Comparison of ENCODE assay signal across 6 cellular contexts in the genomic region with DNA sequence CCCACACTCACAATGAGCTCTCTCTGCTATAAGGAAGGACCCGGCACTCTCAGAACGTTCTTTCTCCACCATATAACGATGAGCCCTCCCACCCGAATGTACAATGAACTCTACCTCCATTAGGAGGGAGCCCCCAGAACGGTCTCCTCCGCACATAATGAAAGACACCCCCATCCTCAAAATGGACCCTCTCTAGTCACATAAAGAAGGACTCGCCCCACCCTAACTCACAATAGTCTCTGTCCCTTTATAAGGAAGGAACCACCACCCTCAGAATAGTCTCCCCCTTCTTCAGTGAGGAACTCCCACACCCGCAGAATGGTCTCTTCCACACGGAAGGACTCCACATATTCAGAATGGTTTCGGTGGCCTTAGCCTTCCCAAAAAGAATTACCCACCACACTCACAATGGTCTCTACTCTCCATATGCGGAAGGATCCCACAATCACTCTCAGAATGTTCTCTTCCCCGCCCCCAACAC. TPM values are rescaled to one million over a fixed set of nuclear protein-coding genes. Genes with fewer than 3 reads are reported as not detected.
DNase-seq lines count a peak whose midpoint lies in the region; TF ChIP-seq lines count a peak whose summit lies in the region.

No MANE protein-coding gene starts in this region.

- CTCF ChIA-PET in BJ (lab: Yijun Ruan, JAX), result interaction anchor here (1.2 to 1.6 kb wide), 2 partner anchors 19 to 20 kb away, joined by 3 read pairs; no protein-coding TSS in a partner anchor

- no peaks in the 10 kb centered on the region for H3K27me3 ChIP-seq in BJ (ENCODE audit: control insufficient read depth, insufficient read depth, low read length)
- H3K27me3 ChIP-seq in suprapubic skin, result no peaks in the 10 kb centered on the region

- TF ChIP-seq POLR2A in suprapubic skin (IDR thresholded peaks at IDR 0.05), result no peak

- peaks cover 18% of the 10 kb centered on the region for H3K4me1 ChIP-seq in suprapubic skin

- 38% methylated on average over 12 of the region's 12 CpGs for WGBS in suprapubic skin

- TF ChIP-seq EP300 in suprapubic skin (IDR thresholded peaks at IDR 0.05), result no peak

- TF ChIP-seq CTCF in BJ (IDR thresholded peaks at IDR 0.05; ENCODE audit: insufficient read depth, low read depth, low read length), result no peak
- no peak for TF ChIP-seq CTCF in suprapubic skin (IDR thresholded peaks at IDR 0.05)

- H3K36me3 ChIP-seq in BJ (ENCODE audit: control insufficient read depth, insufficient read depth, low read length) (peaks cover 3% of the 10 kb centered on the region), suprapubic skin (peaks cover 8% of the 10 kb centered on the region)

- no peak for DNase-seq in BJ (ENCODE audit: low read depth)
- peak; percentile 48 for DNase-seq in NAMALWA (ENCODE audit: low spot score)
- peak; percentile 42 for DNase-seq in fibroblast of peridontal ligament (ENCODE audit: extremely low read depth)
- DNase-seq in suprapubic skin (ENCODE audit: low spot score in 2 of 2), result no peak
- DNase-seq in stimulated activated naive CD4-positive, alpha-beta T cell (lab: John Stamatoyannopoulos, UW), result no peak
- DNase-seq in stimulated activated CD4-positive, alpha-beta T cell treated with anti-CD3 and anti-CD28 coated beads, Interleukin-4, amount 100 ng/mL, for 4 hours, result no peak

- POLR2A ChIA-PET in BJ (lab: Charles Lee), result no interaction called here

- peak overlapping the region; percentile 84 for H3K27ac ChIP-seq in suprapubic skin

- H3K9me3 ChIP-seq in suprapubic skin, result no peaks in the 10 kb centered on the region

- H3K4me3 ChIP-seq in BJ (ENCODE audit: low read depth, low read length), result peak overlapping the region; percentile 82
- peak overlapping the region; percentile 63 for H3K4me3 ChIP-seq in suprapubic skin

RNA-seq across cellular contexts. Expression of gene SLC35A2, which starts 0.5 kb away (rescaled TPM):
- polyA plus RNA-seq in BJ (2011; rRNA removed), result 42.4 and 69.3 TPM in 2 replicates
- polyA minus RNA-seq in BJ (2011; rRNA and poly(A)+ RNA removed), result 33.6 and 71.9 TPM in 2 replicates
- total RNA-seq in suprapubic skin, result 10 to 100 TPM; 17.1 to 32.3 (median 24.3) TPM

RNA-seq across cellular contexts. Expression of gene PIM2, which starts 7.9 kb away (rescaled TPM):
- polyA plus RNA-seq in BJ (2011; rRNA removed), result 5.6 and 8.0 TPM in 2 replicates
- 4.5 and 5.9 TPM in 2 replicates for polyA minus RNA-seq in BJ (2011; rRNA and poly(A)+ RNA removed)
- 10 to 100 TPM in 1 of 4 donors, 1 to 10 TPM in 3; 6.2 to 18.2 (median 8.7) TPM for total RNA-seq in suprapubic skin

RNA-seq across cellular contexts. Expression of gene PQBP1, which starts 13.2 kb away (rescaled TPM):
- polyA plus RNA-seq in BJ (2011; rRNA removed), result 63.8 and 89.6 TPM in 2 replicates
- polyA minus RNA-seq in BJ (2011; rRNA and poly(A)+ RNA removed), result 32.0 and 36.7 TPM in 2 replicates
- 10 to 100 TPM; 51.8 to 88.3 (median 71.9) TPM for total RNA-seq in suprapubic skin

RNA-seq across cellular contexts. Expression of gene TIMM17B, which starts 13.4 kb away (rescaled TPM):
- 50.2 and 68.4 TPM in 2 replicates for polyA plus RNA-seq in BJ (2011; rRNA removed)
- polyA minus RNA-seq in BJ (2011; rRNA and poly(A)+ RNA removed), result 21.9 and 29.3 TPM in 2 replicates
- 10 to 100 TPM; 40.8 to 60.5 (median 43.4) TPM for total RNA-seq in suprapubic skin

RNA-seq across cellular contexts. Expression of gene OTUD5, which starts 46.4 kb away (rescaled TPM):
- 48.9 and 53.6 TPM in 2 replicates for polyA plus RNA-seq in BJ (2011; rRNA removed)
- polyA minus RNA-seq in BJ (2011; rRNA and poly(A)+ RNA removed), result 32.2 and 40.1 TPM in 2 replicates
- 10 to 100 TPM; 32.3 to 50.1 (median 46.2) TPM for total RNA-seq in suprapubic skin

Comparison
In these comparisons a context has a peak if more than half of its experiments do, and no peak if none do; other contexts are left out.
1. DNase-seq: peak in NAMALWA (single experiment) and fibroblast of peridontal ligament (single experiment); none in BJ (single experiment), suprapubic skin (0 of 2), stimulated activated naive CD4-positive, alpha-beta T cell (0 of 6) and stimulated activated CD4-positive, alpha-beta T cell treated with anti-CD3 and anti-CD28 coated beads, Interleukin-4, amount 100 ng/mL, for 4 hours (0 of 2).